Comparison of ENCODE assay signal across 9 cellular contexts in genomic region chr19:43784981-43785808, GRCh38. TPM values are rescaled to one million over a fixed set of nuclear protein-coding genes. Genes with fewer than 3 reads are reported as not detected.
DNase-seq lines count a peak whose midpoint lies in the region; ATAC-seq, FAIRE-seq and TF ChIP-seq lines count a peak whose summit lies in the region.
"Had no signal": no experiment of that assay in that cellular context is flagged by ENCODE, and none has a peak within 500 bp of the region (broad histone marks: within the 10 kb centered on the region; RNA-seq: fewer than 3 reads in every experiment).

No MANE protein-coding gene starts in this region.

- peak overlapping the region; percentile 70 for H3K27ac ChIP-seq in PC-9

- no peak overlapping the region for H2AFZ ChIP-seq in PC-9

- intact Hi-C loops in PC-9 (cut with micrococcal nuclease; ENCODE audit: unreplicated experiment) = loop anchor here (1.0 to 10.0 kb wide), 6 partner anchors 20 to 340 kb away; partner anchors contain the start of genes IRGQ, SMG9 and ZNF576
- intact Hi-C loops in activated naive CD4-positive, alpha-beta T cell treated with anti-CD3 and anti-CD28 coated beads for 36 hours (cut with micrococcal nuclease) = loop anchor here (1.0 to 10.0 kb wide), 7 partner anchors 24 to 320 kb away; partner anchors contain the start of genes ETHE1, IRGQ, LYPD3 and PINLYP

- H3K4me1 ChIP-seq in PC-9 (replicated peaks; ENCODE audit: insufficient read depth) = peaks cover 43% of the 10 kb centered on the region

- TF ChIP-seq CTCF in PC-9 (conservative IDR thresholded peaks at IDR 0.05) (peak; percentile 97), osteocyte (IDR thresholded peaks at IDR 0.05) (peak; percentile 98)

- no peak for ATAC-seq in HG02623 (IDR thresholded peaks at IDR 0.05; ENCODE audit: unreplicated experiment)

- peak overlapping the region; percentile 7; the same call in 1 of the 2 replicates for H3K4me3 ChIP-seq in Jurkat, Clone E6-1 (ENCODE audit: low read length)
- peak overlapping the region; percentile 16; the same call in 1 of the 2 replicates for H3K4me3 ChIP-seq in PC-9

- peak overlapping the region; percentile 75 for H3K4me2 ChIP-seq in PC-9

- TSS peak; percentile 24 for BruUV-seq in PC-9 (replicated peaks; lab: Mats Ljungman, UMichigan)

- FAIRE-seq in frontal cortex (lab: Jason Lieb, UNC) = no peak
- FAIRE-seq: islet of Langerhans had no signal

- no peaks in the 10 kb centered on the region for H4K20me1 ChIP-seq in PC-9 (ENCODE audit: insufficient read depth)

- no peaks in the 10 kb centered on the region for H3K9me3 Mint-ChIP-seq in activated naive CD4-positive, alpha-beta T cell treated with anti-CD3 and anti-CD28 coated beads for 36 hours
- H3K9me3 Mint-ChIP-seq in osteocyte (ENCODE audit: unreplicated experiment) = no peaks in the 10 kb centered on the region

- CTCF ChIA-PET in PC-9 (lab: Charles Lee) = interaction anchor here (0.6 to 1.9 kb wide), 3 partner anchors 40 to 1204 kb away, joined by 3 to 9 read pairs (median 3); no protein-coding TSS in a partner anchor
- CTCF ChIA-PET in activated naive CD4-positive, alpha-beta T cell treated with anti-CD3 and anti-CD28 coated beads for 36 hours (lab: Charles Lee) = interaction anchor here (1.0 to 2.3 kb wide), 9 partner anchors 9 to 117 kb away, joined by 3 to 29 read pairs (median 5); partner anchors contain the start of gene SMG9

- H3K4me3 Mint-ChIP-seq in activated naive CD4-positive, alpha-beta T cell treated with anti-CD3 and anti-CD28 coated beads for 36 hours = peak overlapping the region; percentile 66
- no peak overlapping the region for H3K4me3 Mint-ChIP-seq in osteocyte (ENCODE audit: unreplicated experiment)

- no peaks in the 10 kb centered on the region for H3K27me3 Mint-ChIP-seq in activated naive CD4-positive, alpha-beta T cell treated with anti-CD3 and anti-CD28 coated beads for 36 hours (ENCODE audit: low read depth)
- peaks cover 11% of the 10 kb centered on the region for H3K27me3 Mint-ChIP-seq in osteocyte (ENCODE audit: unreplicated experiment)

- H3K79me2 ChIP-seq in PC-9 (ENCODE audit: low read depth) = peaks cover 13% of the 10 kb centered on the region

- H3K27ac Mint-ChIP-seq in activated naive CD4-positive, alpha-beta T cell treated with anti-CD3 and anti-CD28 coated beads for 36 hours = peak overlapping the region; percentile 95
- H3K27ac Mint-ChIP-seq in osteocyte (ENCODE audit: unreplicated experiment) = peak overlapping the region; percentile 49

- H3K9me3 ChIP-seq in PC-9 (ENCODE audit: insufficient read depth, low read depth) = no peaks in the 10 kb centered on the region

- POLR2A ChIA-PET in PC-9 (lab: Charles Lee; ENCODE audit: unreplicated experiment) = interaction anchor here (0.6 to 1.2 kb wide), 2 partner anchors 115 to 117 kb away, joined by 5 to 7 read pairs; partner anchors contain the start of gene PLAUR

- H3K4me1 Mint-ChIP-seq in activated naive CD4-positive, alpha-beta T cell treated with anti-CD3 and anti-CD28 coated beads for 36 hours (ENCODE audit: low read depth) = peaks cover 39% of the 10 kb centered on the region
- H3K4me1 Mint-ChIP-seq in osteocyte (ENCODE audit: unreplicated experiment) = peaks cover 33% of the 10 kb centered on the region

- peaks cover 53% of the 10 kb centered on the region for H3F3A ChIP-seq in PC-9 (ENCODE audit: insufficient read depth, low read depth)

- no peaks in the 10 kb centered on the region for H3K27me3 ChIP-seq in PC-9 (ENCODE audit: insufficient read depth, low read depth)

- DNase-seq in activated gamma-delta T cell treated with Interleukin-2 at 50 U/mL for 16 hours = peak; percentile 42
- DNase-seq in activated gamma-delta T cell (lab: John Stamatoyannopoulos, UW) = no peak
- DNase-seq in Jurkat, Clone E6-1 (ENCODE audit: low read depth, low spot score) = peak; percentile 73
- DNase-seq in PC-9 = peak; percentile 86 to 91
- DNase-seq in activated naive CD4-positive, alpha-beta T cell treated with anti-CD3 and anti-CD28 coated beads for 36 hours = peak; percentile 75
- peak; percentile 66 to 75 for DNase-seq in frontal cortex (ENCODE audit: low spot score in 2 of 2)
- DNase-seq in osteocyte (ENCODE audit: extremely low spot score, unreplicated experiment) = no peak

- no peaks in the 10 kb centered on the region for H3K9me2 ChIP-seq in PC-9 (ENCODE audit: insufficient read depth)

- H3K36me3 ChIP-seq in PC-9 (ENCODE audit: low read depth) = no peaks in the 10 kb centered on the region

- H3K36me3 Mint-ChIP-seq in activated naive CD4-positive, alpha-beta T cell treated with anti-CD3 and anti-CD28 coated beads for 36 hours (ENCODE audit: low read depth) = peaks cover 2% of the 10 kb centered on the region
- no peaks in the 10 kb centered on the region for H3K36me3 Mint-ChIP-seq in osteocyte (ENCODE audit: unreplicated experiment)

RNA-seq across cellular contexts. Expression of gene KCNN4, which starts 4.4 kb away (rescaled TPM):
- polyA plus RNA-seq in Jurkat, Clone E6-1 (2012; ENCODE audit: insufficient read depth, insufficient read length) = 2.3 TPM
- total RNA-seq in PC-9 (2021) = 92.4 and 92.7 TPM in 2 replicates
- total RNA-seq in activated naive CD4-positive, alpha-beta T cell treated with anti-CD3 and anti-CD28 coated beads for 36 hours = 10 to 100 TPM; 68.4 to 73.7 TPM
- total RNA-seq in frontal cortex = not detected
- 0.64 and 1.5 TPM in 2 replicates for total RNA-seq in osteocyte

RNA-seq across cellular contexts. Expression of gene LYPD5, which starts 17.1 kb away (rescaled TPM):
- not detected for polyA plus RNA-seq in Jurkat, Clone E6-1 (2012; ENCODE audit: insufficient read depth, insufficient read length)
- 2.6 and 2.9 TPM in 2 replicates for total RNA-seq in PC-9 (2021)
- total RNA-seq in activated naive CD4-positive, alpha-beta T cell treated with anti-CD3 and anti-CD28 coated beads for 36 hours = 1 to 10 TPM; 1.3 to 2.0 TPM
- total RNA-seq in frontal cortex = 2.0 TPM
- not detected in 2 replicates for total RNA-seq in osteocyte

RNA-seq across cellular contexts. Expression of gene SMG9, which starts 30.4 kb away (rescaled TPM):
- polyA plus RNA-seq in Jurkat, Clone E6-1 (2012; ENCODE audit: insufficient read depth, insufficient read length) = 56.5 TPM
- total RNA-seq in PC-9 (2021) (76.8 and 84.1 TPM in 2 replicates), frontal cortex (6.9 TPM), osteocyte (64.9 and 71.0 TPM in 2 replicates)
- total RNA-seq in activated naive CD4-positive, alpha-beta T cell treated with anti-CD3 and anti-CD28 coated beads for 36 hours = 100 to 1,000 TPM; 103 to 111 TPM

RNA-seq across cellular contexts. Expression of gene ZNF283, which starts 41.9 kb away (rescaled TPM):
- polyA plus RNA-seq in Jurkat, Clone E6-1 (2012; ENCODE audit: insufficient read depth, insufficient read length) = not detected
- 14.8 and 15.2 TPM in 2 replicates for total RNA-seq in PC-9 (2021)
- total RNA-seq in activated naive CD4-positive, alpha-beta T cell treated with anti-CD3 and anti-CD28 coated beads for 36 hours = 1 to 10 TPM; 6.8 to 7.7 TPM
- 33.4 TPM for total RNA-seq in frontal cortex
- total RNA-seq in osteocyte = 9.8 and 11.5 TPM in 2 replicates

Comparison
In these comparisons a context has a peak if more than half of its experiments do, and no peak if none do; other contexts are left out.
1. DNase-seq: peak in activated gamma-delta T cell treated with Interleukin-2 at 50 U/mL for 16 hours (single experiment), Jurkat, Clone E6-1 (single experiment), PC-9 (2 of 2), activated naive CD4-positive, alpha-beta T cell treated with anti-CD3 and anti-CD28 coated beads for 36 hours (single experiment) and frontal cortex (2 of 2); none in activated gamma-delta T cell (single experiment) and osteocyte (single experiment).
2. RNA of gene KCNN4, which starts 4.4 kb away (total RNA-seq): 92.4 to 92.7 TPM in PC-9 and 68.4 to 73.7 TPM in activated naive CD4-positive, alpha-beta T cell treated with anti-CD3 and anti-CD28 coated beads for 36 hours; 0.64 to 1.5 TPM in osteocyte and not detected in frontal cortex (single experiment); every median in the first group is over 10 times any median in the second.